24 cellular contexts compared by ENCODE assay signal in the genomic region with DNA sequence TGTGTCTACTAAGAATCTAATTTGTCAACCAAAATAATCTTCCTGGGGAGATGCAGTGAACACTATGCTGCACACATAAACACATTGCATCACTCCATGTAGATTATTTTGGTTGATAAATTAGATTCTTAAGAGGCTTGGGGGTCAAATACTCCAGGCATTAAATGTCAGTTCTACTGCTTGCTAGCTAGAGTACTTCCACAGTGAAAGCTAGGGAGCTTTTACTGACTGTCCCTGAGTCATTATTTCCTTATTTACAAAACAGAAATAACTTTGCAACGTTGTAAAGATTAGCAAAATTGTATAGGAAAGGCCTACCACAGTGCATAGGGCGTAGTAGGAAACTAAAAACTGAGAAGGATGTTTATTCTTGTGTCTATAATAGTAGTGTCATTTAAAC. TPM values are rescaled to one million over a fixed set of nuclear protein-coding genes. Genes with fewer than 3 reads are reported as not detected.
"Had no signal": no experiment of that assay in that cellular context is flagged by ENCODE, and none has a peak within 500 bp of the region (broad histone marks: within the 10 kb centered on the region; RNA-seq: fewer than 3 reads in every experiment).

No MANE protein-coding gene starts in this region.

- H3K9me3 Mint-ChIP-seq: activated T-cell treated with anti-CD3 and anti-CD28 coated beads, Interleukin-2, amount 50 U/mL, for 72 hours; naive thymus-derived CD4-positive, alpha-beta T cell; neural progenitor cell; stimulated activated naive CD8-positive, alpha-beta T cell treated with anti-CD3 and anti-CD28 coated beads, Interleukin-15, Interleukin-2, amounts not matched to agents 100 ng/mL and 50 ng/mL, for 24 hours had no signal

- H3K27ac Mint-ChIP-seq: activated T-cell treated with anti-CD3 and anti-CD28 coated beads, Interleukin-2, amount 50 U/mL, for 72 hours; naive thymus-derived CD4-positive, alpha-beta T cell; neural progenitor cell; stimulated activated naive CD8-positive, alpha-beta T cell treated with anti-CD3 and anti-CD28 coated beads, Interleukin-15, Interleukin-2, amounts not matched to agents 100 ng/mL and 50 ng/mL, for 24 hours had no signal

- H3K36me3 ChIP-seq: gastrocnemius medialis, neural progenitor cell, ovary, tibial nerve, uterus, WERI-Rb-1 had no signal

- H3K27me3 Mint-ChIP-seq: stimulated activated naive CD8-positive, alpha-beta T cell treated with anti-CD3 and anti-CD28 coated beads, Interleukin-15, Interleukin-2, amounts not matched to agents 100 ng/mL and 50 ng/mL, for 24 hours had no signal

- H3K27ac ChIP-seq: coronary artery, gastrocnemius medialis, neural progenitor cell, ovary, psoas muscle, tibial nerve, uterus, WERI-Rb-1 had no signal

- H3K4me3 ChIP-seq: coronary artery, gastrocnemius medialis, neural progenitor cell, ovary, psoas muscle, tibial nerve, uterus had no signal

- FAIRE-seq: endometrium had no signal

- H3K4me1 ChIP-seq: gastrocnemius medialis, neural progenitor cell, psoas muscle, tibial nerve, uterus had no signal

- DNase-seq: activated CD4-positive, alpha-beta T cell treated with anti-CD3 and anti-CD28 coated beads, Interleukin-2, amount 50 U/mL, for 4 hours; activated effector memory CD4-positive, alpha-beta T cell treated with anti-CD3 and anti-CD28 coated beads, Interleukin-2, amount 50 U/mL, for 16 hours; activated naive CD4-positive, alpha-beta T cell treated with anti-CD3 and anti-CD28 coated beads, Interleukin-2, amount 50 U/mL, for 16 hours; activated T-cell treated with anti-CD3 and anti-CD28 coated beads, Interleukin-2, amount 50 U/mL, for 72 hours; gastrocnemius medialis; head of caudate nucleus; kidney glomerular epithelial cell; left ventricle myocardium superior; naive thymus-derived CD4-positive, alpha-beta T cell; ovary; psoas muscle; right cardiac atrium; T-helper 1 cell; T1000; uterus; WERI-Rb-1 had no signal

- H3K9me3 ChIP-seq: gastrocnemius medialis, ovary, psoas muscle, tibial nerve, uterus had no signal

- H3K36me3 Mint-ChIP-seq: neural progenitor cell had no signal

- ATAC-seq: activated T-cell treated with anti-CD3 and anti-CD28 coated beads, Interleukin-2, amount 50 U/mL, for 72 hours; gastrocnemius medialis; left ventricle myocardium superior; naive thymus-derived CD4-positive, alpha-beta T cell; psoas muscle; right cardiac atrium had no signal

- H3K4me3 Mint-ChIP-seq: activated T-cell treated with anti-CD3 and anti-CD28 coated beads, Interleukin-2, amount 50 U/mL, for 72 hours; naive thymus-derived CD4-positive, alpha-beta T cell; neural progenitor cell; stimulated activated naive CD8-positive, alpha-beta T cell treated with anti-CD3 and anti-CD28 coated beads, Interleukin-15, Interleukin-2, amounts not matched to agents 100 ng/mL and 50 ng/mL, for 24 hours had no signal

RNA-seq across cellular contexts. Expression of a gene that starts 12.9 kb away (rescaled TPM):
- total RNA-seq: activated CD8-positive, alpha-beta memory T cell treated with anti-CD3 and anti-CD28 coated beads for 36 hours; activated T-cell treated with anti-CD3 and anti-CD28 coated beads, Interleukin-2, amount 50 U/mL, for 72 hours; gastrocnemius medialis; left ventricle myocardium superior; mononuclear cell; naive thymus-derived CD4-positive, alpha-beta T cell; psoas muscle; skeletal muscle tissue; tibial nerve had no signal
